20 cellular contexts compared by ENCODE assay signal in the genomic region with DNA sequence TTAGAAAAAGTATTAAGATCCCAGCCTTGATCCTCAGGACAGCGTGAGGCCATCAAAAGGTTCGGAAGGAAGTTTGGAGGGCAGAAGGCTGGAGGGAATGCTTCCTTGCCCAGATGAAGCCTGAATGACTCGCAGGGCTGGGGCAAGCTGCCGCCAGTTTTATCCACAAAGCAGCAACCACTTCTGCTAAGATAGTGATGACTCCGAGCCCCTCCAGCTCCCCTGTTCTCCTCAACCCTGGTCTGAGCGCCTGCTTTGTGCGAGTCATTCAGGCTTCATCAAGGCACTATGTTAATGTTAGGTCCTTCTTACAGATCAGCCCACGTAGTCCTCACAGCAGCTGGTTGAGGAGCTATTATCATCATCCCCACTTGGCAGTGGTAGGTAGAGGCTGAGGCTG.
DNase-seq lines count a peak whose midpoint lies in the region; ATAC-seq, FAIRE-seq and TF ChIP-seq lines count a peak whose summit lies in the region.
"Had no signal": no experiment of that assay in that cellular context is flagged by ENCODE, and none has a peak within 500 bp of the region (broad histone marks: within the 10 kb centered on the region; RNA-seq: fewer than 3 reads in every experiment).

No MANE protein-coding gene starts in this region.

- no peak overlapping the region for H2AFZ ChIP-seq in IMR-90 (replicated peaks; ENCODE audit: low read length, poor library complexity)

- H3K27me3 ChIP-seq in IMR-90 (ENCODE audit: control insufficient read depth, insufficient read depth, low read length): no peaks in the 10 kb centered on the region
- H3K27me3 ChIP-seq: body of pancreas had no signal

- dilution Hi-C loops in IMR-90 (cut with HindIII; ENCODE audit: low sequenced_read_pairs, unreplicated experiment): no loop called here

- H3K4me2 ChIP-seq in IMR-90 (ENCODE audit: low read depth, low read length): no peak overlapping the region

- no peak for FAIRE-seq in kidney (lab: Jason Lieb, UNC)
- FAIRE-seq: endometrium, GM12878 had no signal

- no peak overlapping the region for H2BK120ac ChIP-seq in IMR-90 (ENCODE audit: low read depth, low read length)

- WGBS in IMR-90 (ENCODE audit: extremely low coverage in 2 of 2, insufficient read length in 1 of 2), 2 experiments: 76% methylated on average over 4 of the region's 8 CpGs; no CpG with 5 or more reads in 1 of the 2 experiments

- H2BK5ac ChIP-seq in IMR-90 (ENCODE audit: low read depth, low read length, poor library complexity, severe bottlenecking): no peak overlapping the region

- POLR2A ChIA-PET in IMR-90 (lab: Charles Lee; ENCODE audit: unreplicated experiment): no interaction called here

- H2BK20ac ChIP-seq in IMR-90 (ENCODE audit: low read depth, low read length): no peak overlapping the region

- H3K4me1 ChIP-seq in IMR-90 (ENCODE audit: control insufficient read depth, insufficient read depth, low read length) (peaks cover 2% of the 10 kb centered on the region), kidney (ENCODE audit: control insufficient read depth in 1 of 2, insufficient read depth in 1 of 2, low read depth in 1 of 2, low read length in 2 of 2) (peaks cover 0 to 3% of the 10 kb centered on the region in 2 donors)
- H3K4me1 ChIP-seq: body of pancreas had no signal

- CTCF ChIA-PET in IMR-90 (lab: Yijun Ruan, JAX): interaction anchor here (1.1 to 3.6 kb wide), 4 partner anchors 8 to 308 kb away, joined by 3 to 28 read pairs (median 12); no protein-coding TSS in a partner anchor

- 0 out of 2 replicates have a peak overlapping the region, but pooled peaks have one; percentile 24 for H3K23ac ChIP-seq in IMR-90 (ENCODE audit: low read depth, low read length)

- no peaks in the 10 kb centered on the region; the same call in 1 of the 2 replicates for H4K20me1 ChIP-seq in IMR-90 (ENCODE audit: insufficient read depth, low read length)

- no peak for TF ChIP-seq POLR2A in IMR-90 (IDR thresholded peaks at IDR 0.05; ENCODE audit: low read depth, low read length)

- peak; percentile 27 for DNase-seq in Daoy (ENCODE audit: low read depth)
- DNase-seq in IMR-90: peak; percentile 77
- DNase-seq in astrocyte of the hippocampus (ENCODE audit: low read depth, low spot score): peak; percentile 29
- peak; percentile 35 for DNase-seq in iris pigment epithelial cell (ENCODE audit: low read depth)
- no peak for DNase-seq in GM20000 (ENCODE audit: low spot score)
- DNase-seq in NCI-H2196 treated with DMSO at 0.1 percent for 48 hours (lab: John Stamatoyannopoulos, UW; ENCODE audit: unreplicated experiment): no peak
- DNase-seq in NK-92 treated with Interleukin-12 subunit alpha and Interleukin-12 subunit beta, amount 100 ng/mL, for 24 hours (lab: John Stamatoyannopoulos, UW): no peak
- no peak for DNase-seq in kidney
- DNase-seq: activated CD4-positive, alpha-beta T cell treated with anti-CD3 and anti-CD28 coated beads, Interleukin-2, amount 50 U/mL, for 1 hour; activated CD8-positive, alpha-beta memory T cell treated with anti-CD3 and anti-CD28 coated beads, Interleukin-2, amount 50 U/mL, for 4 hours; activated naive CD8-positive, alpha-beta T cell treated with anti-CD3 and anti-CD28 coated beads for 36 hours; body of pancreas; immature natural killer cell; naive thymus-derived CD4-positive, alpha-beta T cell; NCI-H526 treated with DMSO at 0.1 percent for 48 hours; right cardiac atrium; T-cell had no signal

- BruUV-seq in IMR-90 (replicated peaks; lab: Mats Ljungman, UMichigan): no TSS peak

- H3K9me1 ChIP-seq in IMR-90 (ENCODE audit: insufficient read depth, low read length): peaks cover 11% of the 10 kb centered on the region

- H3K79me1 ChIP-seq in IMR-90 (ENCODE audit: low read depth in 1 of 2, low read length in 2 of 2): no peaks in the 10 kb centered on the region; a peak in 1 of 4 replicates

- H2AK9ac ChIP-seq in IMR-90 (replicated peaks; ENCODE audit: low read depth, low read length, poor library complexity): no peak overlapping the region

- no peak overlapping the region for H3K14ac ChIP-seq in IMR-90 (replicated peaks; ENCODE audit: low read depth, low read length)

- no peak for TF ChIP-seq RAD21 in IMR-90 (IDR thresholded peaks at IDR 0.05; ENCODE audit: low read length)

- no peaks in the 10 kb centered on the region for H3K36me3 ChIP-seq in IMR-90 (ENCODE audit: control insufficient read depth, insufficient read depth, low read length)
- no peaks in the 10 kb centered on the region for H3K36me3 ChIP-seq in kidney (ENCODE audit: control insufficient read depth in 1 of 2, insufficient read depth in 2 of 2, low read length in 2 of 2)

- 0 out of 2 replicates have a peak overlapping the region, but pooled peaks have one; percentile 13 for H2AK5ac ChIP-seq in IMR-90 (ENCODE audit: low read depth, low read length)

- H4K5ac ChIP-seq in IMR-90 (ENCODE audit: low read depth, low read length): no peak overlapping the region

- H3K18ac ChIP-seq in IMR-90 (ENCODE audit: low read depth, low read length): no peak overlapping the region

- H4K91ac ChIP-seq in IMR-90 (ENCODE audit: insufficient read depth, low read depth, low read length): no peak overlapping the region

- no peak overlapping the region for H2BK15ac ChIP-seq in IMR-90 (ENCODE audit: low read depth, low read length)

- H3K9me3 ChIP-seq in IMR-90 (ENCODE audit: control insufficient read depth, insufficient read depth, low read length): no peaks in the 10 kb centered on the region
- H3K9me3 ChIP-seq in kidney (ENCODE audit: control insufficient read depth in 1 of 2, low read length in 2 of 2): no peaks in the 10 kb centered on the region
- H3K9me3 ChIP-seq: body of pancreas had no signal

- TF ChIP-seq CTCF in IMR-90 (conservative IDR thresholded peaks at IDR 0.05; ENCODE audit: low read depth, low read length) (no peak), GM20000 (IDR thresholded peaks at IDR 0.05; ENCODE audit: extremely low read depth, missing control alignments) (no peak), kidney (IDR thresholded peaks at IDR 0.05; ENCODE audit: borderline replicate concordance, extremely low read depth, insufficient read depth) (no peak)

- H3K27ac ChIP-seq in IMR-90 (ENCODE audit: insufficient read depth, low read length) (no peak overlapping the region), kidney (ENCODE audit: low read depth in 2 of 2, low read length in 2 of 2) (no peak overlapping the region)
- H3K27ac ChIP-seq: body of pancreas, coronary artery had no signal

- intact Hi-C loops in IMR-90 (cut with micrococcal nuclease): loop anchor here (2.0 to 10.0 kb wide), 3 partner anchors 128 to 636 kb away; a partner anchor contains a TSS
- intact Hi-C loops in kidney (cut with DNase I): no loop called here

- peak; percentile 62 for ATAC-seq in IMR-90 (ENCODE audit: low read depth)
- ATAC-seq: body of pancreas; GM12878; naive thymus-derived CD4-positive, alpha-beta T cell; right cardiac atrium; T-cell had no signal

- H3K9ac ChIP-seq in IMR-90 (ENCODE audit: low read depth, low read length) (no peak overlapping the region), kidney (ENCODE audit: low read length in 2 of 2) (no peak overlapping the region)

- H4K8ac ChIP-seq in IMR-90 (ENCODE audit: low read depth in 2 of 2, low read length in 2 of 2): peak overlapping the region in 1 of 2 experiments; percentile 2; a peak in 1 of 4 replicates

- in situ Hi-C loops in IMR-90 (cut with MboI; ENCODE audit: low sequenced_read_pairs): loop anchor here (10.0 kb wide), 1 partner anchor 516 kb away; a partner anchor contains a TSS

- H3K4me3 ChIP-seq in IMR-90 (ENCODE audit: insufficient read depth, low read depth, low read length): no peak overlapping the region
- no peak overlapping the region for H3K4me3 ChIP-seq in kidney (ENCODE audit: low read length in 2 of 2)
- H3K4me3 ChIP-seq: body of pancreas, coronary artery, GM12878 had no signal

- H3K56ac ChIP-seq in IMR-90 (ENCODE audit: extremely low read depth, insufficient read depth, low read length): no peak overlapping the region

- H3K4ac ChIP-seq in IMR-90 (ENCODE audit: low read depth, low read length): 0 out of 2 replicates have a peak overlapping the region, but pooled peaks have one; percentile 3

TF ChIP-seq in IMR-90, 13 proteins besides CTCF, POLR2A, EP300 and RAD21:
- no peak for TF ChIP-seq NFE2L2 (IDR thresholded peaks at IDR 0.05; ENCODE audit: low read depth, low read length)
- TF ChIP-seq, protein P1, sequence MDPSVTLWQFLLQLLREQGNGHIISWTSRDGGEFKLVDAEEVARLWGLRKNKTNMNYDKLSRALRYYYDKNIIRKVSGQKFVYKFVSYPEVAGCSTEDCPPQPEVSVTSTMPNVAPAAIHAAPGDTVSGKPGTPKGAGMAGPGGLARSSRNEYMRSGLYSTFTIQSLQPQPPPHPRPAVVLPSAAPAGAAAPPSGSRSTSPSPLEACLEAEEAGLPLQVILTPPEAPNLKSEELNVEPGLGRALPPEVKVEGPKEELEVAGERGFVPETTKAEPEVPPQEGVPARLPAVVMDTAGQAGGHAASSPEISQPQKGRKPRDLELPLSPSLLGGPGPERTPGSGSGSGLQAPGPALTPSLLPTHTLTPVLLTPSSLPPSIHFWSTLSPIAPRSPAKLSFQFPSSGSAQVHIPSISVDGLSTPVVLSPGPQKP (IDR thresholded peaks at IDR 0.05; ENCODE audit: borderline replicate concordance, low read depth, low read length): no peak

Comparison
In these comparisons a context has a peak if more than half of its experiments do, and no peak if none do; other contexts are left out.
1. DNase-seq: peak in Daoy (single experiment), IMR-90 (single experiment), astrocyte of the hippocampus (single experiment) and iris pigment epithelial cell (single experiment); none in GM20000 (single experiment), NCI-H2196 treated with DMSO at 0.1 percent for 48 hours (single experiment), NK-92 treated with Interleukin-12 subunit alpha and Interleukin-12 subunit beta, amount 100 ng/mL, for 24 hours (single experiment) and kidney (single experiment).